Comparison of ENCODE assay signal across 1 cellular context in genomic region chrX:34563061-34563460, GRCh38.
TF ChIP-seq lines count a peak whose summit lies in the region.

No MANE protein-coding gene starts in this region.

TF ChIP-seq in HepG2, 621 proteins besides CTCF, POLR2A, EP300 and RAD21 (continued from another document):
- TF ChIP-seq ZFP62 (CRISPR knock-in tag; IDR thresholded peaks at IDR 0.05): no peak
- no peak for TF ChIP-seq ZNF260 (CRISPR knock-in tag; IDR thresholded peaks at IDR 0.05; ENCODE audit: borderline replicate concordance, low read depth)
- no peak for TF ChIP-seq XRCC5 (optimal IDR thresholded peaks at IDR 0.05; ENCODE audit: low read length)
- TF ChIP-seq HNRNPLL (IDR thresholded peaks at IDR 0.05; ENCODE audit: low read depth, low read length, poor library complexity, severe bottlenecking): no peak
- no peak for TF ChIP-seq NR0B2 (CRISPR knock-in tag; IDR thresholded peaks at IDR 0.05)
- TF ChIP-seq ZNF777 (CRISPR knock-in tag; IDR thresholded peaks at IDR 0.05): no peak
- TF ChIP-seq ZNF251 (CRISPR knock-in tag; IDR thresholded peaks at IDR 0.05): no peak
- no peak for TF ChIP-seq TIGD3 (CRISPR knock-in tag; IDR thresholded peaks at IDR 0.05; ENCODE audit: borderline replicate concordance)
- TF ChIP-seq AHDC1 (CRISPR knock-in tag; IDR thresholded peaks at IDR 0.05; ENCODE audit: borderline replicate concordance): no peak
